Comparison of ENCODE assay signal across 16 cellular contexts in the genomic region with DNA sequence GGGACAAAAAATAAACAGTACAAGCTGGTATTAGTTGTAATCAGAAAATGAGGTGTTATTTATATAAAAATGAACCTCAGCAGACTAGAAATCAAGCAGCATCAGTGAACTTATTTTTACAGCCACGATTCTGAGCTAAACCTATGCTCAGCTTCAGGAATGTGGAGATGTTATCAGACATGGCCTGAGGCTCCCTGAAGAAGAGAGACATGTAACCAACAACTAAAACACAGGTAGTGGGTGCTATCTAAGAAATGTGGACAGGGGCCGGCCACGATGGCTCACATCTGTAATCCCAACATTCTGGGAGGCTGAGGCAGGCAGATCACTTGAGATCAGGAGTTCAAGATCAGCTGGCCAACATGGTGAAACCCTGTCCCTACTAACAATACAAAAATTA.
"Had no signal": no experiment of that assay in that cellular context is flagged by ENCODE, and none has a peak within 500 bp of the region (broad histone marks: within the 10 kb centered on the region; RNA-seq: fewer than 3 reads in every experiment).

No MANE protein-coding gene starts in this region.

- H3K36me3 Mint-ChIP-seq: natural killer cell; stimulated activated naive B cell treated with anti-CD40 and anti-IgM and Interleukin-4, amounts not matched to agents 10 μg/mL and 1 μg/mL and 100 μg/mL, for 72 hours had no signal

- H3K4me3 Mint-ChIP-seq: immature natural killer cell; natural killer cell; stimulated activated naive B cell treated with anti-CD40 and anti-IgM and Interleukin-4, amounts not matched to agents 10 μg/mL and 1 μg/mL and 100 μg/mL, for 72 hours had no signal

- H3K27ac ChIP-seq: adrenal gland, coronary artery, foreskin keratinocyte, right lobe of liver, spleen had no signal

- H3K4me1 ChIP-seq: adrenal gland, foreskin keratinocyte, right lobe of liver, spleen had no signal

- FAIRE-seq: endothelial cell of umbilical vein had no signal

- H3K36me3 ChIP-seq: adrenal gland, right lobe of liver, spleen had no signal

- ATAC-seq: foreskin keratinocyte; left colon; mucosa of descending colon; natural killer cell; right lobe of liver; stimulated activated naive B cell treated with anti-CD40 and anti-IgM and Interleukin-4, amounts not matched to agents 10 μg/mL and 1 μg/mL and 100 μg/mL, for 72 hours had no signal

- H3K27me3 Mint-ChIP-seq: progenitor cell of endocrine pancreas had no signal

- H3K9me3 ChIP-seq: adrenal gland, mucosa of descending colon, right lobe of liver, spleen had no signal

- H3K27ac Mint-ChIP-seq: immature natural killer cell; natural killer cell; progenitor cell of endocrine pancreas; stimulated activated naive B cell treated with anti-CD40 and anti-IgM and Interleukin-4, amounts not matched to agents 10 μg/mL and 1 μg/mL and 100 μg/mL, for 72 hours had no signal

- H3K4me3 ChIP-seq: adrenal gland, coronary artery, mucosa of descending colon, right lobe of liver, spleen had no signal

- H3K9me3 Mint-ChIP-seq: natural killer cell; stimulated activated naive B cell treated with anti-CD40 and anti-IgM and Interleukin-4, amounts not matched to agents 10 μg/mL and 1 μg/mL and 100 μg/mL, for 72 hours had no signal

- DNase-seq: activated CD4-positive, alpha-beta T cell treated with anti-CD3 and anti-CD28 coated beads, Interleukin-2, amount 50 U/mL, for 1 hour; adrenal gland; effector CD4-positive, alpha-beta T cell; immature natural killer cell; left colon; mucosa of descending colon; natural killer cell; nucleus accumbens; right lobe of liver; spleen; stimulated activated CD4-positive, alpha-beta T cell treated with anti-CD3 and anti-CD28 coated beads, Interleukin-1b, Interleukin-23, amount 100 ng/mL, for 48 hours; stimulated activated naive B cell treated with anti-CD40 and anti-IgM and Interleukin-4, amounts not matched to agents 10 μg/mL and 1 μg/mL and 100 μg/mL, for 72 hours had no signal

- H3K27me3 ChIP-seq: adrenal gland, foreskin keratinocyte, right lobe of liver, spleen had no signal
